ENCODE assay signal across 10 cellular contexts in the genomic region with DNA sequence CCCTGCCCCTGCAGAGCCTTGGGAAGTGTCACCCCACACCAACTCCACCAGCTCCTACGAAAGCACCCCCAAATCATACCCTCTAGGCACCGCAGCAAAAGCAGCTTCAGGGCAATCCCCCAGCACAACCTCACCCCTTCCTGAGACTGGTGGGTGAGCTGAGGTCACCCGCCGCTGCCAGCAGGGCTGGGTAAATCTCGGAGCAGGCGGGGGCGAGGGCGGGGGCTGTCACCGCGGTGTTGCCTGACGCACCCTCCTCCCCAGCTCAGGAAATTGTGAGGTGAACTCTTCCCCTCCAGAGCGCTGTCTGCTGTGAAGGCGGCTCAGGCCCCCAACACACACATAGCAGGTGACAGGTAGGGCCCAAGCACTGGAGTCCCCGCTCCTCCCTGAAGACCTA. TPM values are rescaled to one million over a fixed set of nuclear protein-coding genes. Genes with fewer than 3 reads are reported as not detected.
DNase-seq lines count a peak whose midpoint lies in the region; ATAC-seq and TF ChIP-seq lines count a peak whose summit lies in the region.
"Had no signal": no experiment of that assay in that cellular context is flagged by ENCODE, and none has a peak within 500 bp of the region (broad histone marks: within the 10 kb centered on the region; RNA-seq: fewer than 3 reads in every experiment).

No MANE protein-coding gene starts in this region.

- no peak overlapping the region for H3K27ac ChIP-seq in coronary artery

- H3K27ac Mint-ChIP-seq in IgD-negative memory B cell (peak overlapping the region; percentile 74 to 89 (median 80)), immature natural killer cell (peak overlapping the region; percentile 87 to 99 (median 98))
- H3K27ac Mint-ChIP-seq: HFFc6 had no signal

- ATAC-seq in HG02870 (IDR thresholded peaks at IDR 0.05; ENCODE audit: unreplicated experiment) = no peak

- no peak for TF ChIP-seq CTCF in coronary artery (IDR thresholded peaks at IDR 0.05)

- DNase-seq in activated CD8-positive, alpha-beta memory T cell treated with anti-CD3 and anti-CD28 coated beads, Interleukin-2, amount 50 U/mL, for 48 hours = peak; percentile 94
- DNase-seq in immature natural killer cell (peak; percentile 90 to 94 (median 91)), hippocampal formation (lab: John Stamatoyannopoulos, UW) (no peak), C1 segment of cervical spinal cord (lab: John Stamatoyannopoulos, UW) (no peak), coronary artery (ENCODE audit: low spot score) (no peak)
- DNase-seq in stimulated activated CD8-positive, alpha-beta memory T cell treated with anti-CD3 and anti-CD28 coated beads, Interleukin-4, amount 100 ng/mL, for 24 hours (ENCODE audit: low read depth) = peak; percentile 81
- DNase-seq: HFFc6, NCI-H1436 had no signal

- H3K36me3 Mint-ChIP-seq in IgD-negative memory B cell (no peaks in the 10 kb centered on the region), immature natural killer cell (no peaks in the 10 kb centered on the region)

- H3K4me1 Mint-ChIP-seq in IgD-negative memory B cell (peaks cover 28 to 33% (median 31%) of the 10 kb centered on the region in 3 donors), immature natural killer cell (peaks cover 26 to 33% of the 10 kb centered on the region in 2 donors)

- H3K4me3 ChIP-seq in coronary artery = no peak overlapping the region

- H3K9me3 Mint-ChIP-seq in IgD-negative memory B cell (no peaks in the 10 kb centered on the region), immature natural killer cell (no peaks in the 10 kb centered on the region)
- H3K9me3 Mint-ChIP-seq: HFFc6 had no signal

- H3K27me3 Mint-ChIP-seq in IgD-negative memory B cell (no peaks in the 10 kb centered on the region), immature natural killer cell (ENCODE audit: low read depth in 3 of 3) (peaks cover 3 to 6% (median 4%) of the 10 kb centered on the region in 3 donors)

- H3K4me3 Mint-ChIP-seq in IgD-negative memory B cell (peak overlapping the region; percentile 70 to 93 (median 77)), immature natural killer cell (peak overlapping the region; percentile 72 to 83 (median 78))
- H3K4me3 Mint-ChIP-seq: HFFc6 had no signal

RNA-seq across cellular contexts. Expression of a gene that starts 30.3 kb away (rescaled TPM):
- polyA plus RNA-seq in IgD-negative memory B cell = 9.7 TPM
- polyA plus RNA-seq in immature natural killer cell = 10 to 100 TPM; 18.2 to 22.8 (median 20.8) TPM

RNA-seq across cellular contexts. Expression of a gene that starts 46.2 kb away (rescaled TPM):
- polyA plus RNA-seq in IgD-negative memory B cell = 7.7 TPM
- polyA plus RNA-seq in immature natural killer cell = 10 to 100 TPM; 28.6 to 73.2 (median 53.5) TPM

Comparison
In these comparisons a context has a peak if more than half of its experiments do, and no peak if none do; other contexts are left out.
1. DNase-seq: peak in activated CD8-positive, alpha-beta memory T cell treated with anti-CD3 and anti-CD28 coated beads, Interleukin-2, amount 50 U/mL, for 48 hours (single experiment), immature natural killer cell (3 of 3) and stimulated activated CD8-positive, alpha-beta memory T cell treated with anti-CD3 and anti-CD28 coated beads, Interleukin-4, amount 100 ng/mL, for 24 hours (single experiment); none in hippocampal formation (0 of 2), C1 segment of cervical spinal cord (0 of 14) and coronary artery (single experiment).